15 cellular contexts compared by ENCODE assay signal in the genomic region with DNA sequence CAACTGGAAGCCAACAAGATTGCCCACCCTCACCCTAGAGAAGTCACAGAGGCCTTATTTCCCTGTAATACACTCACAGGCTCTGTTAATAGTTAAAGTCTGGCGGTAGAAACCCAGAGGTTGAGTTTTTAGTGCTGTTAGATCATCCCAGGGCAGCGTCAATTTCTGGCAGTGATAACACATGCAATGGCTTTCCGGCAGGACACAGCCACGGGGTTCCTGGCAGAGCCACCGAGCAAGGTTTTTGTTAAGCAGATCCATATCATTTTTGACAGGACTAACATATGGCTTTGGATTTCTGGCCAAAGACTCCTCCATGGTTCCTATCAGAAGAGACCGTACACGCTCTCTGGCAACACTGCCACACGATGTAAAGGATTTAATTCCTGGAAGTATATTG.
"Had no signal": no experiment of that assay in that cellular context is flagged by ENCODE, and none has a peak within 500 bp of the region (broad histone marks: within the 10 kb centered on the region; RNA-seq: fewer than 3 reads in every experiment).

No MANE protein-coding gene starts in this region.

- H3K4me1 ChIP-seq: esophagus squamous epithelium had no signal

- H3K27me3 ChIP-seq: brain microvascular endothelial cell, esophagus squamous epithelium, stomach had no signal

- H3K9me3 ChIP-seq: esophagus squamous epithelium, stomach had no signal

- ATAC-seq: stimulated activated effector memory CD8-positive, alpha-beta T cell treated with anti-CD3 and anti-CD28 coated beads, Interleukin-12 subunit alpha, Interleukin-12 subunit beta, amount 100 ng/mL, for 72 hours; T-cell had no signal

- H3K36me3 ChIP-seq: brain microvascular endothelial cell, esophagus squamous epithelium, stomach had no signal

- H3K27ac ChIP-seq: brain microvascular endothelial cell, esophagus squamous epithelium, skin epidermis, stomach had no signal

- H3K4me3 ChIP-seq: esophagus squamous epithelium, skin epidermis, stomach had no signal

- DNase-seq: activated B cell treated with CpG ODN at 0.5 μM for 24 hours; activated CD4-positive, alpha-beta memory T cell treated with anti-CD3 and anti-CD28 coated beads for 36 hours; activated CD4-positive, alpha-beta T cell treated with anti-CD3 and anti-CD28 coated beads for 4 hours; activated naive CD4-positive, alpha-beta T cell treated with Interleukin-2 at 50 U/mL for 16 hours; anterior cingulate cortex; brain microvascular endothelial cell; dermis blood vessel endothelial cell; effector memory CD4-positive, alpha-beta T cell; esophagus squamous epithelium; midbrain; stimulated activated CD4-positive, alpha-beta T cell treated with anti-CD3 and anti-CD28 coated beads, Interleukin-4, amount 100 ng/mL, for 1 hour; stomach; T-cell had no signal
